ENCODE assay signal across 2 cellular contexts in the genomic region with DNA sequence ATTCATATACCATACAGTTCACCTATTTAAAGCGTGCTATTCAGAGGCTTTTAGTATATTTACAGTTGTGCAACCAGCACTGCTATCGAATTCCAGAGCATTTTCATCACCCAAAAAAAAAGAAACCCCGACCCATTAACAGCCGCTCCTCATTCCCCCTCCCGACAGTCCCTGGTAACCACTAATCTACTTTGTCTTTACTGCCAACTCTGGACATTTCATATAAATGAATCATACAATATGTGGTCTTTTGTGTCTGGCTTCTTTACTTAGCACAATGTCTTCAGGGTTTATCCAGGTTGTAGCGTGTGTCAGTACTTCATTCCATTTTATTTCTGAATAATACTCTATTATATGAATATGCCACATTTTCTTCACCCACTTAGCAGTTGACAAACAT.
A peak's percentile ranks its signal among the peaks of the same experiment; 100 is the strongest.
TF ChIP-seq lines count a peak whose summit lies in the region.

No MANE protein-coding gene starts in this region.

TF ChIP-seq in HEK293, 187 proteins besides CTCF, POLR2A, EP300 and RAD21 (continued from another document):
- TF ChIP-seq, protein P1, sequence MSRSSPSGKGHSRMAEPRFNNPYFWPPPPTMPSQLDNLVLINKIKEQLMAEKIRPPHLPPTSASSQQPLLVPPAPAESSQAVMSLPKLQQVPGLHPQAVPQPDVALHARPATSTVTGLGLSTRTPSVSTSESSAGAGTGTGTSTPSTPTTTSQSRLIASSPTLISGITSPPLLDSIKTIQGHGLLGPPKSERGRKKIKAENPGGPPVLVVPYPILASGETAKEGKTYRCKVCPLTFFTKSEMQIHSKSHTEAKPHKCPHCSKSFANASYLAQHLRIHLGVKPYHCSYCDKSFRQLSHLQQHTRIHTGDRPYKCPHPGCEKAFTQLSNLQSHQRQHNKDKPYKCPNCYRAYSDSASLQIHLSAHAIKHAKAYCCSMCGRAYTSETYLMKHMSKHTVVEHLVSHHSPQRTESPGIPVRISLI (tag by site-specific recombination; IDR thresholded peaks at IDR 0.05) = 0 out of 2 replicates have a peak, but pooled peaks have one; percentile 16
- TF ChIP-seq, protein P2, sequence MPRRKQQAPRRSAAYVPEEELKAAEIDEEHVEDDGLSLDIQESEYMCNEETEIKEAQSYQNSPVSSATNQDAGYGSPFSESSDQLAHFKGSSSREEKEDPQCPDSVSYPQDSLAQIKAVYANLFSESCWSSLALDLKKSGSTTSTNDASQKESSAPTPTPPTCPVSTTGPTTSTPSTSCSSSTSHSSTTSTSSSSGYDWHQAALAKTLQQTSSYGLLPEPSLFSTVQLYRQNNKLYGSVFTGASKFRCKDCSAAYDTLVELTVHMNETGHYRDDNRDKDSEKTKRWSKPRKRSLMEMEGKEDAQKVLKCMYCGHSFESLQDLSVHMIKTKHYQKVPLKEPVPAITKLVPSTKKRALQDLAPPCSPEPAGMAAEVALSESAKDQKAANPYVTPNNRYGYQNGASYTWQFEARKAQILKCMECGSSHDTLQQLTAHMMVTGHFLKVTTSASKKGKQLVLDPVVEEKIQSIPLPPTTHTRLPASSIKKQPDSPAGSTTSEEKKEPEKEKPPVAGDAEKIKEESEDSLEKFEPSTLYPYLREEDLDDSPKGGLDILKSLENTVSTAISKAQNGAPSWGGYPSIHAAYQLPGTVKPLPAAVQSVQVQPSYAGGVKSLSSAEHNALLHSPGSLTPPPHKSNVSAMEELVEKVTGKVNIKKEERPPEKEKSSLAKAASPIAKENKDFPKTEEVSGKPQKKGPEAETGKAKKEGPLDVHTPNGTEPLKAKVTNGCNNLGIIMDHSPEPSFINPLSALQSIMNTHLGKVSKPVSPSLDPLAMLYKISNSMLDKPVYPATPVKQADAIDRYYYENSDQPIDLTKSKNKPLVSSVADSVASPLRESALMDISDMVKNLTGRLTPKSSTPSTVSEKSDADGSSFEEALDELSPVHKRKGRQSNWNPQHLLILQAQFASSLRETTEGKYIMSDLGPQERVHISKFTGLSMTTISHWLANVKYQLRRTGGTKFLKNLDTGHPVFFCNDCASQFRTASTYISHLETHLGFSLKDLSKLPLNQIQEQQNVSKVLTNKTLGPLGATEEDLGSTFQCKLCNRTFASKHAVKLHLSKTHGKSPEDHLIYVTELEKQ (tag by site-specific recombination; IDR thresholded peaks at IDR 0.05; ENCODE audit: borderline replicate concordance) = no peak
- TF ChIP-seq ZNF140 (tag by site-specific recombination; IDR thresholded peaks at IDR 0.05) (no peak), ZNF24 (tag by site-specific recombination; IDR thresholded peaks at IDR 0.05) (no peak), ZNF366 (tag by site-specific recombination; conservative IDR thresholded peaks at IDR 0.05) (0 out of 2 replicates have a peak, but pooled peaks have one; percentile 11), OVOL3 (tag by site-specific recombination; IDR thresholded peaks at IDR 0.05) (no peak), ZNF391 (tag by site-specific recombination; IDR thresholded peaks at IDR 0.05; ENCODE audit: borderline replicate concordance, low read depth) (no peak), ZSCAN30 (tag by site-specific recombination; IDR thresholded peaks at IDR 0.05) (no peak), ZNF670 (tag by site-specific recombination; IDR thresholded peaks at IDR 0.05; ENCODE audit: low read depth) (no peak), ZNF16 (tag by site-specific recombination; IDR thresholded peaks at IDR 0.05; ENCODE audit: low read depth) (no peak), RBAK (tag by site-specific recombination; IDR thresholded peaks at IDR 0.05) (no peak)
- TF ChIP-seq, protein P3, sequence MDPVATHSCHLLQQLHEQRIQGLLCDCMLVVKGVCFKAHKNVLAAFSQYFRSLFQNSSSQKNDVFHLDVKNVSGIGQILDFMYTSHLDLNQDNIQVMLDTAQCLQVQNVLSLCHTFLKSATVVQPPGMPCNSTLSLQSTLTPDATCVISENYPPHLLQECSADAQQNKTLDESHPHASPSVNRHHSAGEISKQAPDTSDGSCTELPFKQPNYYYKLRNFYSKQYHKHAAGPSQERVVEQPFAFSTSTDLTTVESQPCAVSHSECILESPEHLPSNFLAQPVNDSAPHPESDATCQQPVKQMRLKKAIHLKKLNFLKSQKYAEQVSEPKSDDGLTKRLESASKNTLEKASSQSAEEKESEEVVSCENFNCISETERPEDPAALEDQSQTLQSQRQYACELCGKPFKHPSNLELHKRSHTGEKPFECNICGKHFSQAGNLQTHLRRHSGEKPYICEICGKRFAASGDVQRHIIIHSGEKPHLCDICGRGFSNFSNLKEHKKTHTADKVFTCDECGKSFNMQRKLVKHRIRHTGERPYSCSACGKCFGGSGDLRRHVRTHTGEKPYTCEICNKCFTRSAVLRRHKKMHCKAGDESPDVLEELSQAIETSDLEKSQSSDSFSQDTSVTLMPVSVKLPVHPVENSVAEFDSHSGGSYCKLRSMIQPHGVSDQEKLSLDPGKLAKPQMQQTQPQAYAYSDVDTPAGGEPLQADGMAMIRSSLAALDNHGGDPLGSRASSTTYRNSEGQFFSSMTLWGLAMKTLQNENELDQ (tag by site-specific recombination; IDR thresholded peaks at IDR 0.05; ENCODE audit: low read depth) = no peak
- TF ChIP-seq, protein P4, sequence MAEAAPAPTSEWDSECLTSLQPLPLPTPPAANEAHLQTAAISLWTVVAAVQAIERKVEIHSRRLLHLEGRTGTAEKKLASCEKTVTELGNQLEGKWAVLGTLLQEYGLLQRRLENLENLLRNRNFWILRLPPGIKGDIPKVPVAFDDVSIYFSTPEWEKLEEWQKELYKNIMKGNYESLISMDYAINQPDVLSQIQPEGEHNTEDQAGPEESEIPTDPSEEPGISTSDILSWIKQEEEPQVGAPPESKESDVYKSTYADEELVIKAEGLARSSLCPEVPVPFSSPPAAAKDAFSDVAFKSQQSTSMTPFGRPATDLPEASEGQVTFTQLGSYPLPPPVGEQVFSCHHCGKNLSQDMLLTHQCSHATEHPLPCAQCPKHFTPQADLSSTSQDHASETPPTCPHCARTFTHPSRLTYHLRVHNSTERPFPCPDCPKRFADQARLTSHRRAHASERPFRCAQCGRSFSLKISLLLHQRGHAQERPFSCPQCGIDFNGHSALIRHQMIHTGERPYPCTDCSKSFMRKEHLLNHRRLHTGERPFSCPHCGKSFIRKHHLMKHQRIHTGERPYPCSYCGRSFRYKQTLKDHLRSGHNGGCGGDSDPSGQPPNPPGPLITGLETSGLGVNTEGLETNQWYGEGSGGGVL (tag by site-specific recombination; IDR thresholded peaks at IDR 0.05) = peak; percentile 33; the same call in 1 of the 2 replicates

TF ChIP-seq in GM23338, 12 proteins besides CTCF, POLR2A, EP300 and RAD21 (continued from another document):
- TF ChIP-seq, protein P5, sequence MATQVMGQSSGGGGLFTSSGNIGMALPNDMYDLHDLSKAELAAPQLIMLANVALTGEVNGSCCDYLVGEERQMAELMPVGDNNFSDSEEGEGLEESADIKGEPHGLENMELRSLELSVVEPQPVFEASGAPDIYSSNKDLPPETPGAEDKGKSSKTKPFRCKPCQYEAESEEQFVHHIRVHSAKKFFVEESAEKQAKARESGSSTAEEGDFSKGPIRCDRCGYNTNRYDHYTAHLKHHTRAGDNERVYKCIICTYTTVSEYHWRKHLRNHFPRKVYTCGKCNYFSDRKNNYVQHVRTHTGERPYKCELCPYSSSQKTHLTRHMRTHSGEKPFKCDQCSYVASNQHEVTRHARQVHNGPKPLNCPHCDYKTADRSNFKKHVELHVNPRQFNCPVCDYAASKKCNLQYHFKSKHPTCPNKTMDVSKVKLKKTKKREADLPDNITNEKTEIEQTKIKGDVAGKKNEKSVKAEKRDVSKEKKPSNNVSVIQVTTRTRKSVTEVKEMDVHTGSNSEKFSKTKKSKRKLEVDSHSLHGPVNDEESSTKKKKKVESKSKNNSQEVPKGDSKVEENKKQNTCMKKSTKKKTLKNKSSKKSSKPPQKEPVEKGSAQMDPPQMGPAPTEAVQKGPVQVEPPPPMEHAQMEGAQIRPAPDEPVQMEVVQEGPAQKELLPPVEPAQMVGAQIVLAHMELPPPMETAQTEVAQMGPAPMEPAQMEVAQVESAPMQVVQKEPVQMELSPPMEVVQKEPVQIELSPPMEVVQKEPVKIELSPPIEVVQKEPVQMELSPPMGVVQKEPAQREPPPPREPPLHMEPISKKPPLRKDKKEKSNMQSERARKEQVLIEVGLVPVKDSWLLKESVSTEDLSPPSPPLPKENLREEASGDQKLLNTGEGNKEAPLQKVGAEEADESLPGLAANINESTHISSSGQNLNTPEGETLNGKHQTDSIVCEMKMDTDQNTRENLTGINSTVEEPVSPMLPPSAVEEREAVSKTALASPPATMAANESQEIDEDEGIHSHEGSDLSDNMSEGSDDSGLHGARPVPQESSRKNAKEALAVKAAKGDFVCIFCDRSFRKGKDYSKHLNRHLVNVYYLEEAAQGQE (IDR thresholded peaks at IDR 0.05; ENCODE audit: unreplicated experiment) = no peak
- no peak for TF ChIP-seq POLR2AphosphoS5 (IDR thresholded peaks at IDR 0.05; ENCODE audit: low read depth)
- TF ChIP-seq NANOG (IDR thresholded peaks at IDR 0.05; ENCODE audit: borderline replicate concordance) = no peak
- TF ChIP-seq, protein P6, sequence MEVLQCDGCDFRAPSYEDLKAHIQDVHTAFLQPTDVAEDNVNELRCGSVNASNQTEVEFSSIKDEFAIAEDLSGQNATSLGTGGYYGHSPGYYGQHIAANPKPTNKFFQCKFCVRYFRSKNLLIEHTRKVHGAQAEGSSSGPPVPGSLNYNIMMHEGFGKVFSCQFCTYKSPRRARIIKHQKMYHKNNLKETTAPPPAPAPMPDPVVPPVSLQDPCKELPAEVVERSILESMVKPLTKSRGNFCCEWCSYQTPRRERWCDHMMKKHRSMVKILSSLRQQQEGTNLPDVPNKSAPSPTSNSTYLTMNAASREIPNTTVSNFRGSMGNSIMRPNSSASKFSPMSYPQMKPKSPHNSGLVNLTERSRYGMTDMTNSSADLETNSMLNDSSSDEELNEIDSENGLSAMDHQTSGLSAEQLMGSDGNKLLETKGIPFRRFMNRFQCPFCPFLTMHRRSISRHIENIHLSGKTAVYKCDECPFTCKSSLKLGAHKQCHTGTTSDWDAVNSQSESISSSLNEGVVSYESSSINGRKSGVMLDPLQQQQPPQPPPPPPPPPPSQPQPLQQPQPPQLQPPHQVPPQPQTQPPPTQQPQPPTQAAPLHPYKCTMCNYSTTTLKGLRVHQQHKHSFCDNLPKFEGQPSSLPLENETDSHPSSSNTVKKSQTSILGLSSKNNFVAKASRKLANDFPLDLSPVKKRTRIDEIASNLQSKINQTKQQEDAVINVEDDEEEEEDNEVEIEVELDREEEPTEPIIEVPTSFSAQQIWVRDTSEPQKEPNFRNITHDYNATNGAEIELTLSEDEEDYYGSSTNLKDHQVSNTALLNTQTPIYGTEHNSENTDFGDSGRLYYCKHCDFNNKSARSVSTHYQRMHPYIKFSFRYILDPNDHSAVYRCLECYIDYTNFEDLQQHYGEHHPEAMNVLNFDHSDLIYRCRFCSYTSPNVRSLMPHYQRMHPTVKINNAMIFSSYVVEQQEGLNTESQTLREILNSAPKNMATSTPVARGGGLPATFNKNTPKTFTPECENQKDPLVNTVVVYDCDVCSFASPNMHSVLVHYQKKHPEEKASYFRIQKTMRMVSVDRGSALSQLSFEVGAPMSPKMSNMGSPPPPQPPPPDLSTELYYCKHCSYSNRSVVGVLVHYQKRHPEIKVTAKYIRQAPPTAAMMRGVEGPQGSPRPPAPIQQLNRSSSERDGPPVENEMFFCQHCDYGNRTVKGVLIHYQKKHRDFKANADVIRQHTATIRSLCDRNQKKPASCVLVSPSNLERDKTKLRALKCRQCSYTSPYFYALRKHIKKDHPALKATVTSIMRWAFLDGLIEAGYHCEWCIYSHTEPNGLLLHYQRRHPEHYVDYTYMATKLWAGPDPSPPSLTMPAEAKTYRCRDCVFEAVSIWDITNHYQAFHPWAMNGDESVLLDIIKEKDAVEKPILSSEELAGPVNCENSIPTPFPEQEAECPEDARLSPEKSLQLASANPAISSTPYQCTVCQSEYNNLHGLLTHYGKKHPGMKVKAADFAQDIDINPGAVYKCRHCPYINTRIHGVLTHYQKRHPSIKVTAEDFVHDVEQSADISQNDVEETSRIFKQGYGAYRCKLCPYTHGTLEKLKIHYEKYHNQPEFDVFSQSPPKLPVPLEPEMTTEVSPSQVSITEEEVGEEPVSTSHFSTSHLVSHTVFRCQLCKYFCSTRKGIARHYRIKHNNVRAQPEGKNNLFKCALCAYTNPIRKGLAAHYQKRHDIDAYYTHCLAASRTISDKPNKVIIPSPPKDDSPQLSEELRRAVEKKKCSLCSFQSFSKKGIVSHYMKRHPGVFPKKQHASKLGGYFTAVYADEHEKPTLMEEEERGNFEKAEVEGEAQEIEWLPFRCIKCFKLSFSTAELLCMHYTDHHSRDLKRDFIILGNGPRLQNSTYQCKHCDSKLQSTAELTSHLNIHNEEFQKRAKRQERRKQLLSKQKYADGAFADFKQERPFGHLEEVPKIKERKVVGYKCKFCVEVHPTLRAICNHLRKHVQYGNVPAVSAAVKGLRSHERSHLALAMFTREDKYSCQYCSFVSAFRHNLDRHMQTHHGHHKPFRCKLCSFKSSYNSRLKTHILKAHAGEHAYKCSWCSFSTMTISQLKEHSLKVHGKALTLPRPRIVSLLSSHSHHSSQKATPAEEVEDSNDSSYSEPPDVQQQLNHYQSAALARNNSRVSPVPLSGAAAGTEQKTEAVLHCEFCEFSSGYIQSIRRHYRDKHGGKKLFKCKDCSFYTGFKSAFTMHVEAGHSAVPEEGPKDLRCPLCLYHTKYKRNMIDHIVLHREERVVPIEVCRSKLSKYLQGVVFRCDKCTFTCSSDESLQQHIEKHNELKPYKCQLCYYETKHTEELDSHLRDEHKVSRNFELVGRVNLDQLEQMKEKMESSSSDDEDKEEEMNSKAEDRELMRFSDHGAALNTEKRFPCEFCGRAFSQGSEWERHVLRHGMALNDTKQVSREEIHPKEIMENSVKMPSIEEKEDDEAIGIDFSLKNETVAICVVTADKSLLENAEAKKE (CRISPR knock-in tag; IDR thresholded peaks at IDR 0.05) = no peak
- no peak for TF ChIP-seq EZH2phosphoT487 (IDR thresholded peaks at IDR 0.05; ENCODE audit: unreplicated experiment)
- TF ChIP-seq EZH2 (IDR thresholded peaks at IDR 0.05; ENCODE audit: low read depth, unreplicated experiment) = no peak
- TF ChIP-seq CREB1 (CRISPR knock-in tag; IDR thresholded peaks at IDR 0.05; ENCODE audit: low read depth) = no peak
- no peak for TF ChIP-seq STAT1 (IDR thresholded peaks at IDR 0.05; ENCODE audit: unreplicated experiment)
- no peak for TF ChIP-seq ZNF331 (CRISPR knock-in tag; IDR thresholded peaks at IDR 0.05; ENCODE audit: low read depth)
